Comparison of ENCODE assay signal across 13 cellular contexts in the genomic region with DNA sequence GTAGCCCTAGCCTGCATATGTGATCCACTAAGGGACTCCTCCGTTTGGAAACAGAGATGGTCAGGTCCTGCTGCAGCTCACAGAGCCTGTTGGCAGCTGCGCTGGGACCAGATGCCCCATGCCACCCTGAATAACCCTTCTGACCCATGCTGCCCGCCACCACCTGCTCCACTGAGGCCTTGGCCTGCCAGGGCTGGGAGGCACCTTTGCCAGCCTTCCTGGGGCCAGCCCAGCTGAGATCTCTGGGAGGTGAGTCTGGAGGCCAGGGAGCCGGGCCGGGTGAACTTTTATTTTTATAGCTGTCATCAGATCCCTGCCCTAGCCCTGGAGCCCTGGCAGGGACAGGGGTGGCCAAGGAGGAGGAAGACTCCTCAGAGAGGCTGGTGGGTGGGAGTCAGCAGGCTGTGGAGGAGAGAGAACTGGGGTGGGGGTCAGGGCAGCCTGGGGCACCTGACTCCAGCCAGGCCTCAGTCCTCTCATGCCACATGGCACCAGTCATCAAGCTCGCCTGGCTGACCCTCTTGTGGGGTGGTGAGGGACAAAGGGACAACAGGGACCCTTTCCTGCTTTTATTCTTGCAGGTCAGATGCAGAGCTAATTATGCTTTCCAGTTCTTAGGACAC. TPM values are rescaled to one million over a fixed set of nuclear protein-coding genes. Genes with fewer than 3 reads are reported as not detected.
DNase-seq lines count a peak whose midpoint lies in the region; ATAC-seq and TF ChIP-seq lines count a peak whose summit lies in the region.
"Had no signal": no experiment of that assay in that cellular context is flagged by ENCODE, and none has a peak within 500 bp of the region (broad histone marks: within the 10 kb centered on the region; RNA-seq: fewer than 3 reads in every experiment).

No MANE protein-coding gene starts in this region.

- peaks cover 42% of the 10 kb centered on the region for H3K9me3 Mint-ChIP-seq in nephron progenitor cell
- H3K9me3 Mint-ChIP-seq in progenitor cell of endocrine pancreas (ENCODE audit: low read depth), result peaks cover 19% of the 10 kb centered on the region

- TF ChIP-seq CTCF in A673 (conservative IDR thresholded peaks at IDR 0.05; ENCODE audit: low read depth, low read length) (no peak), RWPE1 (conservative IDR thresholded peaks at IDR 0.05; ENCODE audit: low read depth) (no peak), left ventricle myocardium inferior (IDR thresholded peaks at IDR 0.05; ENCODE audit: borderline replicate concordance) (no peak), nephron progenitor cell (IDR thresholded peaks at IDR 0.05) (no peak), colonic mucosa (IDR thresholded peaks at IDR 0.05) (no peak), progenitor cell of endocrine pancreas (IDR thresholded peaks at IDR 0.05; ENCODE audit: unreplicated experiment) (no peak)

- ATAC-seq in GM21390 (IDR thresholded peaks at IDR 0.05; ENCODE audit: unreplicated experiment), result no peak

- H3K9ac ChIP-seq in colonic mucosa (ENCODE audit: low read depth in 2 of 2, low read length in 2 of 2), result no peak overlapping the region

- DNase-seq in A673 (ENCODE audit: low spot score), result no peak
- DNase-seq in RWPE1 (ENCODE audit: low spot score), result no peak
- peak; percentile 31 for DNase-seq in left ventricle myocardium inferior
- DNase-seq in nephron progenitor cell, result no peak
- no peak for DNase-seq in colonic mucosa
- DNase-seq in progenitor cell of endocrine pancreas (ENCODE audit: low spot score, unreplicated experiment), result no peak
- DNase-seq in NCI-H1105 treated with DMSO at 0.1 percent for 48 hours (lab: John Stamatoyannopoulos, UW), result no peak
- DNase-seq: KBM-7, NCI-H1105, NCI-H187 treated with DMSO at 0.1 percent for 48 hours, NCI-H2171 treated with DMSO at 0.1 percent for 48 hours, NCI-H510A treated with DMSO at 0.1 percent for 48 hours had no signal

- intact Hi-C loops in A673 (cut with micrococcal nuclease; ENCODE audit: unreplicated experiment) (no loop called here), left ventricle myocardium inferior (cut with micrococcal nuclease) (no loop called here), colonic mucosa (cut with DNase I) (no loop called here)

- H3K4me1 ChIP-seq in A673 (ENCODE audit: insufficient read depth, low read length, poor library complexity, severe bottlenecking) (peaks cover 5% of the 10 kb centered on the region), left ventricle myocardium inferior (peaks cover 12% of the 10 kb centered on the region), colonic mucosa (no peaks in the 10 kb centered on the region)

- H3K27ac Mint-ChIP-seq in nephron progenitor cell, result peak overlapping the region; percentile 69
- no peak overlapping the region for H3K27ac Mint-ChIP-seq in progenitor cell of endocrine pancreas

- no TSS peak for BruUV-seq in A673 (replicated peaks; lab: Mats Ljungman, UMichigan)

- H3K4me3 Mint-ChIP-seq in nephron progenitor cell, result no peak overlapping the region
- no peak overlapping the region for H3K4me3 Mint-ChIP-seq in progenitor cell of endocrine pancreas (ENCODE audit: low read depth)

- H3K4me3 ChIP-seq in A673 (ENCODE audit: low read depth, low read length, poor library complexity, severe bottlenecking) (no peak overlapping the region), left ventricle myocardium inferior (no peak overlapping the region), colonic mucosa (no peak overlapping the region)

- CTCF ChIA-PET in A673 (lab: Charles Lee), result interaction anchor here (0.6 kb wide), 1 partner anchor 45 kb away, joined by 4 read pairs; no protein-coding TSS in a partner anchor
- CTCF ChIA-PET in RWPE1 (lab: Yijun Ruan, JAX), result interaction anchor here (0.6 to 0.9 kb wide), 4 partner anchors 11 to 203 kb away, joined by 3 to 8 read pairs (median 3); no protein-coding TSS in a partner anchor

- H3K36me3 ChIP-seq in A673 (ENCODE audit: insufficient read depth, low read length, poor library complexity, severe bottlenecking) (no peaks in the 10 kb centered on the region), left ventricle myocardium inferior (peaks cover 5% of the 10 kb centered on the region), colonic mucosa (no peaks in the 10 kb centered on the region)

- H3K27ac ChIP-seq in A673 (ENCODE audit: low read depth, low read length, poor library complexity, severe bottlenecking) (peak overlapping the region; percentile 43), RWPE1 (peak overlapping the region; percentile 24), left ventricle myocardium inferior (replicated peaks) (peak overlapping the region; percentile 64), colonic mucosa (no peak overlapping the region)

- H3K27me3 Mint-ChIP-seq in nephron progenitor cell (ENCODE audit: low read depth, poor library complexity) (peaks cover 9% of the 10 kb centered on the region), progenitor cell of endocrine pancreas (peaks cover 6% of the 10 kb centered on the region)

- POLR2A ChIA-PET in A673 (lab: Charles Lee; ENCODE audit: low non-redundant PET), result no interaction called here
- POLR2A ChIA-PET in RWPE1 (lab: Yijun Ruan, JAX; ENCODE audit: low non-redundant PET), result no interaction called here

- peaks cover 15% of the 10 kb centered on the region for H3K9me3 ChIP-seq in A673 (ENCODE audit: low read depth, low read length, poor library complexity, severe bottlenecking)
- H3K9me3 ChIP-seq in left ventricle myocardium inferior (replicated peaks), result peaks cover 28% of the 10 kb centered on the region
- H3K9me3 ChIP-seq in colonic mucosa, result no peaks in the 10 kb centered on the region

- H3K36me3 Mint-ChIP-seq in nephron progenitor cell (ENCODE audit: low read depth) (peaks cover 15% of the 10 kb centered on the region), progenitor cell of endocrine pancreas (ENCODE audit: insufficient read depth) (peaks cover 4% of the 10 kb centered on the region)

- H3K4me1 Mint-ChIP-seq in nephron progenitor cell (peaks cover 27% of the 10 kb centered on the region), progenitor cell of endocrine pancreas (ENCODE audit: low read depth) (peaks cover 2% of the 10 kb centered on the region)

- H3K27me3 ChIP-seq in A673 (replicated peaks; ENCODE audit: insufficient read depth, low read depth, low read length, poor library complexity) (no peaks in the 10 kb centered on the region), left ventricle myocardium inferior (ENCODE audit: low read depth) (no peaks in the 10 kb centered on the region), colonic mucosa (no peaks in the 10 kb centered on the region)

RNA-seq across cellular contexts. Expression of a gene that starts 10.0 kb away (rescaled TPM):
- total RNA-seq in A673 (2021), result 130 and 136 TPM in 2 replicates
- 54.0 TPM for total RNA-seq in left ventricle myocardium inferior
- total RNA-seq in colonic mucosa, result 10 to 100 TPM; 32.0 to 34.0 TPM
- 19.6 and 21.3 TPM in 2 replicates for total RNA-seq in progenitor cell of endocrine pancreas

RNA-seq across cellular contexts. Expression of a gene that starts 47.1 kb away (rescaled TPM):
- total RNA-seq in A673 (2021) (22.9 and 25.9 TPM in 2 replicates), left ventricle myocardium inferior (17.3 TPM), colonic mucosa (10 to 100 TPM; 23.1 to 29.1 TPM), progenitor cell of endocrine pancreas (26.0 and 31.0 TPM in 2 replicates)
